26 cellular contexts compared by ENCODE assay signal in genomic region chr12:111349748-111350520, GRCh38.
"Had no signal": no experiment of that assay in that cellular context is flagged by ENCODE, and none has a peak within 500 bp of the region (broad histone marks: within the 10 kb centered on the region; RNA-seq: fewer than 3 reads in every experiment).

No MANE protein-coding gene starts in this region.

- DNase-seq: dermis blood vessel endothelial cell; dorsolateral prefrontal cortex; effector CD4-positive, alpha-beta T cell; effector memory CD4-positive, alpha-beta T cell; erythroblast; esophagus squamous epithelium; foreskin fibroblast; foreskin melanocyte; gastrocnemius medialis; glutamatergic neuron; head of caudate nucleus; heart right ventricle; hippocampal formation; left cardiac atrium; left lung; left ventricle myocardium superior; lower lobe of right lung; mesenchymal stem cell; mucosa of descending colon had no signal

- H3K4me3 Mint-ChIP-seq: mesothelial cell of epicardium had no signal

- H3K4me1 ChIP-seq: esophagus squamous epithelium, gastrocnemius medialis, heart right ventricle, left lung, lower lobe of right lung had no signal

- H3K36me3 ChIP-seq: esophagus squamous epithelium, gastrocnemius medialis, heart right ventricle, left lung, lower lobe of right lung had no signal

- H3K4me1 Mint-ChIP-seq: mesothelial cell of epicardium had no signal

- ATAC-seq: esophagus mucosa, gastrocnemius medialis, heart right ventricle, left cardiac atrium, left lung, left ventricle myocardium superior, lower lobe of right lung, mucosa of descending colon had no signal

- FAIRE-seq: colon, islet of Langerhans, keratinocyte had no signal

- H3K4me3 ChIP-seq: coronary artery, dorsolateral prefrontal cortex, esophagus squamous epithelium, gastrocnemius medialis, heart right ventricle, left lung, lower lobe of right lung, mucosa of descending colon had no signal

- H3K27ac Mint-ChIP-seq: mesothelial cell of epicardium had no signal

- H3K27ac ChIP-seq: coronary artery, dorsolateral prefrontal cortex, epithelial cell of prostate, esophagus squamous epithelium, gastrocnemius medialis, heart right ventricle, left lung, lower lobe of right lung had no signal

- H3K27me3 ChIP-seq: dorsolateral prefrontal cortex, esophagus squamous epithelium, gastrocnemius medialis, heart right ventricle, left lung had no signal
